ENCODE assay signal across 8 cellular contexts in genomic region chr13:42594577-42595571, GRCh38. TPM values are rescaled to one million over a fixed set of nuclear protein-coding genes. Genes with fewer than 3 reads are reported as not detected.
DNase-seq lines count a peak whose midpoint lies in the region; ATAC-seq and TF ChIP-seq lines count a peak whose summit lies in the region.

No MANE protein-coding gene starts in this region.

- H3K9me3 ChIP-seq in HEK293 (ENCODE audit: control insufficient read depth, insufficient read depth, low read depth, low read length) (no peaks in the 10 kb centered on the region), liver (ENCODE audit: control insufficient read depth in 4 of 4, low read length in 3 of 4) (no peaks in the 10 kb centered on the region)

- CTCF ChIA-PET in Calu3 (lab: Charles Lee) (no interaction called here), HEK293 (lab: Yijun Ruan, JAX) (interaction anchor here (0.6 to 1.8 kb wide), 34 partner anchors 9 to 1964 kb away, joined by 3 to 8 read pairs (median 3); no protein-coding TSS in a partner anchor)

- POLR2A ChIA-PET in HEK293 (lab: Yijun Ruan, JAX), result no interaction called here

- peak; percentile 89 for TF ChIP-seq RAD21 in liver (IDR thresholded peaks at IDR 0.05)

- 26% methylated on average over 10 of the region's 10 CpGs for WGBS in liver

- TF ChIP-seq CTCF in Calu3 (IDR thresholded peaks at IDR 0.05; ENCODE audit: unreplicated experiment), result peak; percentile 41
- no peak for TF ChIP-seq CTCF in HEK293 (tag by site-specific recombination; IDR thresholded peaks at IDR 0.05)
- peak; percentile 69 for TF ChIP-seq CTCF in coronary artery (IDR thresholded peaks at IDR 0.05)
- TF ChIP-seq CTCF in liver (IDR thresholded peaks at IDR 0.05; ENCODE audit: low read depth, low read length, missing input control), result peak; percentile 93

- H3K4me3 Mint-ChIP-seq in Calu3 (ENCODE audit: low read depth, unreplicated experiment), result no peak overlapping the region

- H3K27me3 ChIP-seq in liver (ENCODE audit: control insufficient read depth in 4 of 4, insufficient read depth in 4 of 4, low read length in 3 of 4), result no peaks in the 10 kb centered on the region

- H3K4me1 Mint-ChIP-seq in Calu3 (ENCODE audit: low read depth, unreplicated experiment), result no peaks in the 10 kb centered on the region

- no peaks in the 10 kb centered on the region for H3K9me3 Mint-ChIP-seq in Calu3 (ENCODE audit: low read depth, unreplicated experiment)

- intact Hi-C loops in Calu3 (cut with micrococcal nuclease; ENCODE audit: unreplicated experiment), result loop anchor here (10.0 kb wide), 2 partner anchors 240 to 260 kb away; no protein-coding TSS in a partner anchor

- peaks cover 45% of the 10 kb centered on the region for H3K27me3 Mint-ChIP-seq in Calu3 (ENCODE audit: unreplicated experiment)

- no peaks in the 10 kb centered on the region for H3K4me1 ChIP-seq in HEK293 (ENCODE audit: control insufficient read depth, insufficient read depth, low read length)
- peaks cover 0 to 14% (median 12%) of the 10 kb centered on the region in 4 donors for H3K4me1 ChIP-seq in liver (ENCODE audit: control insufficient read depth in 4 of 4, insufficient read depth in 4 of 4, low read length in 3 of 4)

- H3K9ac ChIP-seq in liver (ENCODE audit: low read depth in 1 of 2, low read length in 2 of 2), result no peak overlapping the region

- no peak overlapping the region for H3K27ac Mint-ChIP-seq in Calu3 (ENCODE audit: unreplicated experiment)

- H3K36me3 ChIP-seq in HEK293 (ENCODE audit: control insufficient read depth in 2 of 2, insufficient read depth in 1 of 2, low read length in 2 of 2) (no peaks in the 10 kb centered on the region), liver (ENCODE audit: control insufficient read depth in 4 of 4, insufficient read depth in 3 of 4, low read depth in 1 of 4, low read length in 3 of 4) (no peaks in the 10 kb centered on the region)

- H3K4me3 ChIP-seq in HEK293 (ENCODE audit: low read depth, low read length) (no peak overlapping the region), coronary artery (no peak overlapping the region), liver (ENCODE audit: low read depth in 1 of 3, low read length in 3 of 3) (peak overlapping the region in 1 of 3 donors; percentile 9)

- no TSS peak for BruUV-seq in Calu3 (replicated peaks; lab: Mats Ljungman, UMichigan)

- H3K36me3 Mint-ChIP-seq in Calu3 (ENCODE audit: insufficient read depth, unreplicated experiment), result no peaks in the 10 kb centered on the region

- peak; percentile 45 for DNase-seq in Calu3
- peak; percentile 43 for DNase-seq in NCI-H2171 (lab: John Stamatoyannopoulos, UW)
- peak; percentile 11 for DNase-seq in activated CD4-positive, alpha-beta T cell treated with anti-CD3 and anti-CD28 coated beads for 1 hour
- no peak for DNase-seq in coronary artery (ENCODE audit: low spot score)
- peak; percentile 9 for DNase-seq in stimulated activated CD8-positive, alpha-beta memory T cell treated with anti-CD3 and anti-CD28 coated beads, Interleukin-12 subunit alpha, Interleukin-12 subunit beta, amount 100 ng/mL, for 4 hours (ENCODE audit: low read depth)

- H3K27ac ChIP-seq in HEK293 (ENCODE audit: extremely low read depth, low read depth, low read length) (no peak overlapping the region), coronary artery (no peak overlapping the region), liver (ENCODE audit: low read depth in 1 of 2, low read length in 2 of 2) (peak overlapping the region; percentile 22 to 54)

- ATAC-seq in HG02973 (IDR thresholded peaks at IDR 0.05; ENCODE audit: unreplicated experiment), result no peak

TF ChIP-seq in HEK293, 187 proteins besides CTCF, POLR2A, EP300 and RAD21:
- TF ChIP-seq ZNF654 (tag by site-specific recombination; IDR thresholded peaks at IDR 0.05; ENCODE audit: low read depth) (peak; percentile 78), SP3 (tag by site-specific recombination; IDR thresholded peaks at IDR 0.05) (no peak), ZNF837 (tag by site-specific recombination; IDR thresholded peaks at IDR 0.05) (no peak), TCF7L2 (IDR thresholded peaks at IDR 0.05; ENCODE audit: borderline replicate concordance, low read depth, low read length) (no peak), ZNF362 (tag by site-specific recombination; IDR thresholded peaks at IDR 0.05) (0 out of 2 replicates have a peak, but pooled peaks have one; percentile 35), SCRT2 (tag by site-specific recombination; IDR thresholded peaks at IDR 0.05) (no peak), FEZF1 (tag by site-specific recombination; IDR thresholded peaks at IDR 0.05) (peak; percentile 72), ZNF239 (tag by site-specific recombination; IDR thresholded peaks at IDR 0.05) (no peak), ZNF138 (tag by site-specific recombination; IDR thresholded peaks at IDR 0.05; ENCODE audit: borderline replicate concordance) (no peak), GFI1B (tag by site-specific recombination; IDR thresholded peaks at IDR 0.05) (peak; percentile 72), ZBTB8A (tag by site-specific recombination; IDR thresholded peaks at IDR 0.05) (no peak), KLF7 (tag by site-specific recombination; IDR thresholded peaks at IDR 0.05; ENCODE audit: borderline replicate concordance) (no peak), ZNF660 (tag by site-specific recombination; IDR thresholded peaks at IDR 0.05) (peak; percentile 65; the same call in 1 of the 2 replicates), ZEB2 (tag by site-specific recombination; IDR thresholded peaks at IDR 0.05) (peak; percentile 28; the same call in 1 of the 2 replicates)

TF ChIP-seq in liver, 16 proteins besides CTCF, POLR2A, EP300 and RAD21:
- TF ChIP-seq JUND (IDR thresholded peaks at IDR 0.05), result peak; percentile 42 to 63
- peak; percentile 73 to 81 for TF ChIP-seq RXRA (IDR thresholded peaks at IDR 0.05)
- no peak for TF ChIP-seq NR2F2 (IDR thresholded peaks at IDR 0.05)
- peak; percentile 88 to 94 for TF ChIP-seq HNF4A (conservative IDR thresholded peaks at IDR 0.05)
- TF ChIP-seq SP1 (IDR thresholded peaks at IDR 0.05), result peak; percentile 35
- TF ChIP-seq, protein P1, sequence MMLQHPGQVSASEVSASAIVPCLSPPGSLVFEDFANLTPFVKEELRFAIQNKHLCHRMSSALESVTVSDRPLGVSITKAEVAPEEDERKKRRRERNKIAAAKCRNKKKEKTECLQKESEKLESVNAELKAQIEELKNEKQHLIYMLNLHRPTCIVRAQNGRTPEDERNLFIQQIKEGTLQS (IDR thresholded peaks at IDR 0.05), result no peak
- TF ChIP-seq, protein P2, sequence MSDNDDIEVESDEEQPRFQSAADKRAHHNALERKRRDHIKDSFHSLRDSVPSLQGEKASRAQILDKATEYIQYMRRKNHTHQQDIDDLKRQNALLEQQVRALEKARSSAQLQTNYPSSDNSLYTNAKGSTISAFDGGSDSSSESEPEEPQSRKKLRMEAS (IDR thresholded peaks at IDR 0.05), result no peak
- TF ChIP-seq, protein P3, sequence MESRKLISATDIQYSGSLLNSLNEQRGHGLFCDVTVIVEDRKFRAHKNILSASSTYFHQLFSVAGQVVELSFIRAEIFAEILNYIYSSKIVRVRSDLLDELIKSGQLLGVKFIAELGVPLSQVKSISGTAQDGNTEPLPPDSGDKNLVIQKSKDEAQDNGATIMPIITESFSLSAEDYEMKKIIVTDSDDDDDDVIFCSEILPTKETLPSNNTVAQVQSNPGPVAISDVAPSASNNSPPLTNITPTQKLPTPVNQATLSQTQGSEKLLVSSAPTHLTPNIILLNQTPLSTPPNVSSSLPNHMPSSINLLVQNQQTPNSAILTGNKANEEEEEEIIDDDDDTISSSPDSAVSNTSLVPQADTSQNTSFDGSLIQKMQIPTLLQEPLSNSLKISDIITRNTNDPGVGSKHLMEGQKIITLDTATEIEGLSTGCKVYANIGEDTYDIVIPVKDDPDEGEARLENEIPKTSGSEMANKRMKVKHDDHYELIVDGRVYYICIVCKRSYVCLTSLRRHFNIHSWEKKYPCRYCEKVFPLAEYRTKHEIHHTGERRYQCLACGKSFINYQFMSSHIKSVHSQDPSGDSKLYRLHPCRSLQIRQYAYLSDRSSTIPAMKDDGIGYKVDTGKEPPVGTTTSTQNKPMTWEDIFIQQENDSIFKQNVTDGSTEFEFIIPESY (IDR thresholded peaks at IDR 0.05), result peak; percentile 67
- peak; percentile 46 for TF ChIP-seq YY1 (IDR thresholded peaks at IDR 0.05)
- TF ChIP-seq HNF4G (IDR thresholded peaks at IDR 0.05), result peak; percentile 50
- no peak for TF ChIP-seq TAF1 (conservative IDR thresholded peaks at IDR 0.05)
- TF ChIP-seq FOXA2 (IDR thresholded peaks at IDR 0.05), result no peak
- peak; percentile 91 for TF ChIP-seq REST (IDR thresholded peaks at IDR 0.05)

RNA-seq across cellular contexts. Expression of gene TNFSF11, which starts 20.9 kb away (rescaled TPM):
- total RNA-seq in Calu3 (2022) (0.26 TPM in 1 of 2 replicates, not detected in the other), liver (1 to 10 TPM in 1 of 2 donors, under 1 TPM in 1; 0.25 to 1.3 TPM)
- under 1 TPM; 0.25 TPM for polyA plus RNA-seq in liver

Comparison
In these comparisons a context has a peak if more than half of its experiments do, and no peak if none do; other contexts are left out.
1. H3K27ac ChIP-seq: peak in liver (2 of 2); none in HEK293 (single experiment) and coronary artery (0 of 2).